In genomic region chrX:136200466-136200865, GRCh38 we compare ENCODE assay signal across 9 cellular contexts. TPM values are rescaled to one million over a fixed set of nuclear protein-coding genes. Genes with fewer than 3 reads are reported as not detected.
A peak's percentile ranks its signal among the peaks of the same experiment; 100 is the strongest.
DNase-seq lines count a peak whose midpoint lies in the region; ATAC-seq lines count a peak whose summit lies in the region.
"Had no signal": no experiment of that assay in that cellular context is flagged by ENCODE, and none has a peak within 500 bp of the region (broad histone marks: within the 10 kb centered on the region; RNA-seq: fewer than 3 reads in every experiment).

No MANE protein-coding gene starts in this region.

- POLR2A ChIA-PET in activated naive CD8-positive, alpha-beta T cell treated with anti-CD3 and anti-CD28 coated beads, Interleukin-2, amount 10 ng/mL, durations not matched to agents 7 days and 5 days (lab: Charles Lee) = no interaction called here

- no peak overlapping the region for H3K9ac ChIP-seq in trophoblast cell (ENCODE audit: low read length)

- no peaks in the 10 kb centered on the region for H3K36me3 Mint-ChIP-seq in activated naive CD8-positive, alpha-beta T cell treated with anti-CD3 and anti-CD28 coated beads, Interleukin-2, amount 10 ng/mL, durations not matched to agents 7 days and 5 days
- no peaks in the 10 kb centered on the region for H3K36me3 Mint-ChIP-seq in activated naive CD8-positive, alpha-beta T cell treated with anti-CD3 and anti-CD28 coated beads for 36 hours
- H3K36me3 Mint-ChIP-seq: activated naive CD4-positive, alpha-beta T cell treated with anti-CD3 and anti-CD28 coated beads, Interleukin-2, amount 50 U/mL, for 24 hours had no signal

- peak overlapping the region; percentile 18 to 89 for H3K27ac ChIP-seq in aorta (ENCODE audit: low read depth in 1 of 2, low read length in 2 of 2)
- no peak overlapping the region for H3K27ac ChIP-seq in trophoblast cell (ENCODE audit: low read depth, low read length)

- no peak overlapping the region for H3K14ac ChIP-seq in trophoblast cell (ENCODE audit: low read length)

- H3K9me3 Mint-ChIP-seq in activated naive CD8-positive, alpha-beta T cell treated with anti-CD3 and anti-CD28 coated beads, Interleukin-2, amount 10 ng/mL, durations not matched to agents 7 days and 5 days = no peaks in the 10 kb centered on the region
- H3K9me3 Mint-ChIP-seq in activated naive CD8-positive, alpha-beta T cell treated with anti-CD3 and anti-CD28 coated beads for 36 hours = no peaks in the 10 kb centered on the region
- H3K9me3 Mint-ChIP-seq: activated naive CD4-positive, alpha-beta T cell treated with anti-CD3 and anti-CD28 coated beads, Interleukin-2, amount 50 U/mL, for 24 hours had no signal

- H2BK12ac ChIP-seq in trophoblast cell (ENCODE audit: low read length) = no peak overlapping the region

- H3K4me3 ChIP-seq in aorta (ENCODE audit: low read length in 2 of 2) (peak overlapping the region; percentile 41 to 46), trophoblast cell (ENCODE audit: low read depth, low read length) (no peak overlapping the region)

- no peak overlapping the region for H3K23ac ChIP-seq in trophoblast cell (ENCODE audit: low read length)

- H3K9me3 ChIP-seq in aorta (ENCODE audit: control insufficient read depth, low read length) = no peaks in the 10 kb centered on the region
- H3K9me3 ChIP-seq in trophoblast cell (ENCODE audit: insufficient read depth, low read depth, low read length) = no peaks in the 10 kb centered on the region

- intact Hi-C loops in left cardiac atrium (cut with DNase I) = no loop called here
- intact Hi-C loops in aorta (cut with DNase I) = loop anchor here in 1 of 2 donors (5.0 kb wide), 1 partner anchor 33 kb away; no protein-coding TSS in a partner anchor

- H2BK120ac ChIP-seq in trophoblast cell (ENCODE audit: insufficient read depth, low read length, poor library complexity) = no peak overlapping the region

- no peaks in the 10 kb centered on the region for H3K27me3 Mint-ChIP-seq in activated naive CD8-positive, alpha-beta T cell treated with anti-CD3 and anti-CD28 coated beads, Interleukin-2, amount 10 ng/mL, durations not matched to agents 7 days and 5 days
- H3K27me3 Mint-ChIP-seq in activated naive CD8-positive, alpha-beta T cell treated with anti-CD3 and anti-CD28 coated beads for 36 hours = no peaks in the 10 kb centered on the region
- H3K27me3 Mint-ChIP-seq: activated naive CD4-positive, alpha-beta T cell treated with anti-CD3 and anti-CD28 coated beads, Interleukin-2, amount 50 U/mL, for 24 hours had no signal

- no peaks in the 10 kb centered on the region for H3K79me1 ChIP-seq in trophoblast cell (ENCODE audit: low read length)

- no peak overlapping the region for H2AK5ac ChIP-seq in trophoblast cell (ENCODE audit: low read length)

- H3K4me3 Mint-ChIP-seq in activated naive CD8-positive, alpha-beta T cell treated with anti-CD3 and anti-CD28 coated beads, Interleukin-2, amount 10 ng/mL, durations not matched to agents 7 days and 5 days = no peak overlapping the region
- H3K4me3 Mint-ChIP-seq in activated naive CD8-positive, alpha-beta T cell treated with anti-CD3 and anti-CD28 coated beads for 36 hours = no peak overlapping the region
- H3K4me3 Mint-ChIP-seq: activated naive CD4-positive, alpha-beta T cell treated with anti-CD3 and anti-CD28 coated beads, Interleukin-2, amount 50 U/mL, for 24 hours had no signal

- no peak overlapping the region for H3K4ac ChIP-seq in trophoblast cell (ENCODE audit: low read depth, low read length)

- H4K91ac ChIP-seq in trophoblast cell (ENCODE audit: low read depth, low read length) = no peak overlapping the region

- no peaks in the 10 kb centered on the region for H3K36me3 ChIP-seq in aorta (ENCODE audit: control insufficient read depth in 1 of 2, insufficient read depth in 2 of 2, low read length in 1 of 2)
- H3K36me3 ChIP-seq in trophoblast cell (ENCODE audit: control insufficient read depth in 1 of 2, insufficient read depth in 2 of 2, low read length in 2 of 2) = no peaks in the 10 kb centered on the region

- 9 to 48% methylated on average over 2 of the region's 2 CpGs for WGBS in aorta, 2 donors
- no CpG with 5 or more reads among the region's 2 CpGs for WGBS in trophoblast cell (ENCODE audit: extremely low coverage, insufficient coverage, insufficient read length)

- H3K4me1 ChIP-seq in aorta (ENCODE audit: control insufficient read depth in 1 of 2, insufficient read depth in 2 of 2, low read length in 2 of 2) (no peaks in the 10 kb centered on the region), trophoblast cell (ENCODE audit: control insufficient read depth in 1 of 2, insufficient read depth in 2 of 2, low read length in 2 of 2) (no peaks in the 10 kb centered on the region)

- H3K18ac ChIP-seq in trophoblast cell (ENCODE audit: low read length) = no peak overlapping the region

- H2AFZ ChIP-seq in trophoblast cell (ENCODE audit: insufficient read depth, low read length, poor library complexity) = no peak overlapping the region

- H3K27ac Mint-ChIP-seq in activated naive CD8-positive, alpha-beta T cell treated with anti-CD3 and anti-CD28 coated beads, Interleukin-2, amount 10 ng/mL, durations not matched to agents 7 days and 5 days = no peak overlapping the region
- no peak overlapping the region for H3K27ac Mint-ChIP-seq in activated naive CD8-positive, alpha-beta T cell treated with anti-CD3 and anti-CD28 coated beads for 36 hours
- H3K27ac Mint-ChIP-seq: activated naive CD4-positive, alpha-beta T cell treated with anti-CD3 and anti-CD28 coated beads, Interleukin-2, amount 50 U/mL, for 24 hours had no signal

- no peak for DNase-seq in activated naive CD8-positive, alpha-beta T cell treated with anti-CD3 and anti-CD28 coated beads, Interleukin-2, amount 10 ng/mL, durations not matched to agents 7 days and 5 days
- no peak for DNase-seq in activated naive CD8-positive, alpha-beta T cell treated with anti-CD3 and anti-CD28 coated beads for 36 hours
- DNase-seq in SW 1271 (lab: John Stamatoyannopoulos, UW) (peak; percentile 2 to 32), left cardiac atrium (no peak), aorta (no peak), NCI-H446 (lab: John Stamatoyannopoulos, UW) (no peak), trophoblast cell (no peak)
- no peak for DNase-seq in activated effector memory CD4-positive, alpha-beta T cell treated with Interleukin-2 at 50 U/mL for 16 hours

- no peak overlapping the region for H3K4me2 ChIP-seq in trophoblast cell (ENCODE audit: low read length)

- peaks cover 23% of the 10 kb centered on the region for H3K4me1 Mint-ChIP-seq in activated naive CD8-positive, alpha-beta T cell treated with anti-CD3 and anti-CD28 coated beads, Interleukin-2, amount 10 ng/mL, durations not matched to agents 7 days and 5 days
- peaks cover 17% of the 10 kb centered on the region for H3K4me1 Mint-ChIP-seq in activated naive CD8-positive, alpha-beta T cell treated with anti-CD3 and anti-CD28 coated beads for 36 hours

- no peaks in the 10 kb centered on the region for H3K79me2 ChIP-seq in trophoblast cell (ENCODE audit: control insufficient read depth, insufficient read depth, low read length, poor library complexity)

- no peak overlapping the region for H2BK5ac ChIP-seq in trophoblast cell (ENCODE audit: low read depth, low read length, poor library complexity)

- no peak overlapping the region for H4K12ac ChIP-seq in trophoblast cell (ENCODE audit: low read depth, low read length)

- no peak overlapping the region for H4K8ac ChIP-seq in trophoblast cell (ENCODE audit: low read depth, low read length)

- peak; percentile 68 for ATAC-seq in activated naive CD8-positive, alpha-beta T cell treated with anti-CD3 and anti-CD28 coated beads, Interleukin-2, amount 10 ng/mL, durations not matched to agents 7 days and 5 days (ENCODE audit: low read depth)
- ATAC-seq in left cardiac atrium (peak; percentile 21 to 56), aorta (ENCODE audit: low FRiP score) (no peak)

- no peaks in the 10 kb centered on the region for H3K27me3 ChIP-seq in aorta (ENCODE audit: control insufficient read depth in 1 of 2, insufficient read depth in 2 of 2, low read length in 1 of 2)
- H3K27me3 ChIP-seq in trophoblast cell (ENCODE audit: insufficient read depth, low read length) = no peaks in the 10 kb centered on the region

RNA-seq across cellular contexts. Expression of gene MAP7D3, which starts 50.7 kb away (rescaled TPM):
- total RNA-seq in activated naive CD8-positive, alpha-beta T cell treated with anti-CD3 and anti-CD28 coated beads, Interleukin-2, amount 10 ng/mL, durations not matched to agents 7 days and 5 days = 10 to 100 TPM; 11.9 to 12.0 TPM
- total RNA-seq in activated naive CD8-positive, alpha-beta T cell treated with anti-CD3 and anti-CD28 coated beads for 36 hours = 10 to 100 TPM; 17.8 to 17.9 TPM
- total RNA-seq in left cardiac atrium = 10 to 100 TPM; 11.8 to 12.5 TPM
- total RNA-seq in aorta = 10 to 100 TPM; 28.5 to 30.9 TPM
- polyA plus RNA-seq in aorta = 10 to 100 TPM in 1 of 2 donors, 1 to 10 TPM in 1; 9.8 to 24.8 TPM
- polyA plus RNA-seq in trophoblast cell (2013) = 6.8 and 7.6 TPM in 2 replicates

RNA-seq across cellular contexts. Expression of gene FHL1, which starts 53.1 kb away (rescaled TPM):
- 10 to 100 TPM; 13.4 to 19.2 TPM for total RNA-seq in activated naive CD8-positive, alpha-beta T cell treated with anti-CD3 and anti-CD28 coated beads, Interleukin-2, amount 10 ng/mL, durations not matched to agents 7 days and 5 days
- 10 to 100 TPM; 12.0 to 15.5 TPM for total RNA-seq in activated naive CD8-positive, alpha-beta T cell treated with anti-CD3 and anti-CD28 coated beads for 36 hours
- total RNA-seq in left cardiac atrium = 1,000 to 10,000 TPM; 1,025 to 1,081 TPM
- 1,000 to 10,000 TPM in 1 of 2 donors, 100 to 1,000 TPM in 1; 875 to 2,023 TPM for total RNA-seq in aorta
- polyA plus RNA-seq in aorta = 1,000 to 10,000 TPM; 1,215 to 2,126 TPM
- polyA plus RNA-seq in trophoblast cell (2013) = 1.2 and 1.4 TPM in 2 replicates

Comparison
In these comparisons a context has a peak if more than half of its experiments do, and no peak if none do; other contexts are left out.
1. DNase-seq: peak in SW 1271 (2 of 2); none in activated naive CD8-positive, alpha-beta T cell treated with anti-CD3 and anti-CD28 coated beads, Interleukin-2, amount 10 ng/mL, durations not matched to agents 7 days and 5 days (single experiment), activated naive CD8-positive, alpha-beta T cell treated with anti-CD3 and anti-CD28 coated beads for 36 hours (single experiment), left cardiac atrium (single experiment), aorta (0 of 2), activated effector memory CD4-positive, alpha-beta T cell treated with Interleukin-2 at 50 U/mL for 16 hours (single experiment), NCI-H446 (0 of 2) and trophoblast cell (0 of 2).
2. RNA of gene FHL1, which starts 53.1 kb away (total RNA-seq): 875 to 2,023 TPM in aorta and 1,025 to 1,081 TPM in left cardiac atrium; 13.4 to 19.2 TPM in activated naive CD8-positive, alpha-beta T cell treated with anti-CD3 and anti-CD28 coated beads, Interleukin-2, amount 10 ng/mL, durations not matched to agents 7 days and 5 days and 12.0 to 15.5 TPM in activated naive CD8-positive, alpha-beta T cell treated with anti-CD3 and anti-CD28 coated beads for 36 hours; every median in the first group is over 10 times any median in the second.